18 cellular contexts compared by ENCODE assay signal in the genomic region with DNA sequence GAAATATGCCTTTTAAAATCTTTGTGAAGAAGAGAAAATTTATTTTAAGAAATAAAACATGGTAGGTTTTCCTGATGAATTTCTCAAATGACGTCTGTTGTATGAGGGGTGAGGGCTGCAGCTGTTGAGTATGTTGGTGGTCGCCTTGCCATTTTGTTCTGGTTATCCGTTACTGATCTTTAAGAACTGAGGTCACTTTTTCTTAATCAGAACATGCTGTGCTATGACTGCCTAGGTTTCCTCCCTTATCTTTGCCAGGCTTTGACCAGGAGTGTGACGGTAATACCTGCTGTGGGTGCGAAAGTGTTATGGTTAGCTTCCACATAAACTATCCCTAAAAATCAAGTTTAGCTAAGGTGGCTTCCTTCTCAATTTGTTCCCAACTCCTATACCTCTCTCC.
DNase-seq lines count a peak whose midpoint lies in the region; ATAC-seq, FAIRE-seq and TF ChIP-seq lines count a peak whose summit lies in the region.
"Had no signal": no experiment of that assay in that cellular context is flagged by ENCODE, and none has a peak within 500 bp of the region (broad histone marks: within the 10 kb centered on the region; RNA-seq: fewer than 3 reads in every experiment).

No MANE protein-coding gene starts in this region.

- no peaks in the 10 kb centered on the region for H3K9me3 Mint-ChIP-seq in CD4-positive, CD25-positive, alpha-beta regulatory T cell
- no peaks in the 10 kb centered on the region for H3K9me3 Mint-ChIP-seq in central memory CD8-positive, alpha-beta T cell

- H3K9ac ChIP-seq in BLaER1 (peak overlapping the region; percentile 68; the same call in 1 of the 2 replicates), OCI-LY1 (ENCODE audit: low read length) (no peak overlapping the region)
- H3K9ac ChIP-seq: SK-N-SH had no signal

- H3K27ac Mint-ChIP-seq in CD4-positive, CD25-positive, alpha-beta regulatory T cell, result peak overlapping the region; percentile 68 to 90 (median 86)
- H3K27ac Mint-ChIP-seq in central memory CD8-positive, alpha-beta T cell (ENCODE audit: low read depth), result peak overlapping the region; percentile 16

- peak overlapping the region; percentile 89 for H3K4me2 ChIP-seq in BLaER1
- H3K4me2 ChIP-seq in OCI-LY1 (ENCODE audit: low read length), result peak overlapping the region; percentile 7; the same call in 1 of the 2 replicates
- H3K4me2 ChIP-seq: SK-N-SH had no signal

- ATAC-seq in CD4-positive, CD25-positive, alpha-beta regulatory T cell (ENCODE audit: low read depth in 2 of 2), result no peak
- no peak for ATAC-seq in central memory CD8-positive, alpha-beta T cell (replicated peaks; ENCODE audit: extremely low read depth, poor library complexity, severe bottlenecking)
- ATAC-seq: GM12878 had no signal

- H3K27ac ChIP-seq in BLaER1 (peak overlapping the region; percentile 88), OCI-LY1 (ENCODE audit: low read depth, low read length, poor library complexity, severe bottlenecking) (peak overlapping the region; percentile 83), coronary artery (no peak overlapping the region)
- no peak overlapping the region for H3K27ac ChIP-seq in CD4-positive, CD25-positive, alpha-beta regulatory T cell (ENCODE audit: insufficient read depth, low read length, poor library complexity, severe bottlenecking)

- H3K36me3 Mint-ChIP-seq in CD4-positive, CD25-positive, alpha-beta regulatory T cell, result peaks cover 6% of the 10 kb centered on the region
- H3K36me3 Mint-ChIP-seq in central memory CD8-positive, alpha-beta T cell (ENCODE audit: insufficient read depth), result peaks cover 4% of the 10 kb centered on the region

- H3K36me3 ChIP-seq in BLaER1, result peaks cover 3% of the 10 kb centered on the region; the same call in 1 of the 2 replicates
- peaks cover 4% of the 10 kb centered on the region for H3K36me3 ChIP-seq in CD4-positive, CD25-positive, alpha-beta regulatory T cell (ENCODE audit: control insufficient read depth, insufficient read depth, low read length)
- H3K36me3 ChIP-seq in OCI-LY1 (ENCODE audit: insufficient read depth, low read length), result no peaks in the 10 kb centered on the region

- H3K9me3 ChIP-seq in BLaER1 (no peaks in the 10 kb centered on the region), OCI-LY1 (ENCODE audit: low read length) (no peaks in the 10 kb centered on the region)
- no peaks in the 10 kb centered on the region for H3K9me3 ChIP-seq in CD4-positive, CD25-positive, alpha-beta regulatory T cell (ENCODE audit: control insufficient read depth in 2 of 2, low read length in 2 of 2)
- H3K9me3 ChIP-seq: SK-N-SH had no signal

- H3K27me3 ChIP-seq in BLaER1 (no peaks in the 10 kb centered on the region), OCI-LY1 (ENCODE audit: insufficient read depth, low read length) (no peaks in the 10 kb centered on the region)
- H3K27me3 ChIP-seq in CD4-positive, CD25-positive, alpha-beta regulatory T cell (ENCODE audit: control insufficient read depth, insufficient read depth, low read length), result no peaks in the 10 kb centered on the region

- no peaks in the 10 kb centered on the region for H3K79me2 ChIP-seq in OCI-LY1 (ENCODE audit: insufficient read depth, low read length)

- no peaks in the 10 kb centered on the region for H3F3A ChIP-seq in OCI-LY1 (ENCODE audit: insufficient read depth, low read length)

- H2AFZ ChIP-seq in OCI-LY1 (ENCODE audit: low read length), result no peak overlapping the region

- H3K4me1 Mint-ChIP-seq in CD4-positive, CD25-positive, alpha-beta regulatory T cell, result peaks cover 21 to 51% (median 41%) of the 10 kb centered on the region in 4 donors
- peaks cover 13% of the 10 kb centered on the region for H3K4me1 Mint-ChIP-seq in central memory CD8-positive, alpha-beta T cell

- DNase-seq in CD4-positive, CD25-positive, alpha-beta regulatory T cell, result no peak
- DNase-seq in central memory CD8-positive, alpha-beta T cell (ENCODE audit: low spot score in 2 of 2), result no peak
- DNase-seq in coronary artery (ENCODE audit: low spot score) (no peak), NCI-H748 treated with DMSO at 0.1 percent for 48 hours (lab: John Stamatoyannopoulos, UW) (no peak), GM19239 (ENCODE audit: insufficient read length, low spot score) (no peak)
- no peak for DNase-seq in activated CD4-positive, CD25-positive, alpha-beta regulatory T cell (lab: John Stamatoyannopoulos, UW)
- DNase-seq: GDM1, NCI-H1048, NCI-H146, NCI-H2081, NCI-H510A treated with DMSO at 0.1 percent for 48 hours, Right ventricle myocardium superior, SK-N-SH had no signal

- no peak for FAIRE-seq in GM19239 (lab: Jason Lieb, UNC)
- FAIRE-seq: GM12878, H54, RCC 7860 had no signal

- H3K4me1 ChIP-seq in BLaER1 (peaks cover 74% of the 10 kb centered on the region), OCI-LY1 (ENCODE audit: insufficient read depth, low read length, severe bottlenecking) (peaks cover 29% of the 10 kb centered on the region)
- H3K4me1 ChIP-seq in CD4-positive, CD25-positive, alpha-beta regulatory T cell (ENCODE audit: control insufficient read depth, insufficient read depth, low read length, poor library complexity, severe bottlenecking), result peaks cover 13% of the 10 kb centered on the region

- no peaks in the 10 kb centered on the region for H3K27me3 Mint-ChIP-seq in CD4-positive, CD25-positive, alpha-beta regulatory T cell
- no peaks in the 10 kb centered on the region for H3K27me3 Mint-ChIP-seq in central memory CD8-positive, alpha-beta T cell

- H3K9me2 ChIP-seq in OCI-LY1 (ENCODE audit: low read depth, low read length), result no peaks in the 10 kb centered on the region
- H3K9me2 ChIP-seq: SK-N-SH had no signal

- TF ChIP-seq CTCF in OCI-LY1 (IDR thresholded peaks at IDR 0.05; ENCODE audit: low read length) (no peak), coronary artery (IDR thresholded peaks at IDR 0.05) (no peak)

- H3K4me3 ChIP-seq in BLaER1 (no peak overlapping the region; the same call in 1 of the 2 replicates), OCI-LY1 (ENCODE audit: low read depth, low read length, poor library complexity, severe bottlenecking) (no peak overlapping the region), coronary artery (no peak overlapping the region)
- no peak overlapping the region for H3K4me3 ChIP-seq in CD4-positive, CD25-positive, alpha-beta regulatory T cell (ENCODE audit: low read depth, low read length)
- H3K4me3 ChIP-seq: GM12878 had no signal

- H3K4me3 Mint-ChIP-seq in CD4-positive, CD25-positive, alpha-beta regulatory T cell, result no peak overlapping the region
- no peak overlapping the region for H3K4me3 Mint-ChIP-seq in central memory CD8-positive, alpha-beta T cell

- H4K20me1 ChIP-seq in BLaER1 (no peaks in the 10 kb centered on the region), OCI-LY1 (ENCODE audit: insufficient read depth, low read length) (no peaks in the 10 kb centered on the region)

Comparison
In these comparisons a context has a peak if more than half of its experiments do, and no peak if none do; other contexts are left out.
1. H3K27ac ChIP-seq: peak in BLaER1 (single experiment) and OCI-LY1 (single experiment); none in CD4-positive, CD25-positive, alpha-beta regulatory T cell (single experiment) and coronary artery (0 of 2).